In the genomic region with DNA sequence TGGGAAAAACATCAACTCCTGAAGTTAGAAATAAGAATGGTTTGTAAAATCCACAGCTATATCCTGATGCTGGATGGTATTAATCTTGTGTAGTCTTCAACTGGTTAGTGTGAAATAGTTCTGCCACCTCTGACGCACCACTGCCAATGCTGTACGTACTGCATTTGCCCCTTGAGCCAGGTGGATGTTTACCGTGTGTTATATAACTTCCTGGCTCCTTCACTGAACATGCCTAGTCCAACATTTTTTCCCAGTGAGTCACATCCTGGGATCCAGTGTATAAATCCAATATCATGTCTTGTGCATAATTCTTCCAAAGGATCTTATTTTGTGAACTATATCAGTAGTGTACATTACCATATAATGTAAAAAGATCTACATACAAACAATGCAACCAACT, we compare ENCODE assay signal across 19 cellular contexts. TPM values are rescaled to one million over a fixed set of nuclear protein-coding genes. Genes with fewer than 3 reads are reported as not detected.
DNase-seq lines count a peak whose midpoint lies in the region; ATAC-seq, FAIRE-seq and TF ChIP-seq lines count a peak whose summit lies in the region.
"Not testable (repeated sequence)": the region's sequence is repeated elsewhere in the genome, so short reads cannot be mapped to it uniquely, and the experiment has no call there.
"Had no signal": no experiment of that assay in that cellular context is flagged by ENCODE, and none has a peak within 500 bp of the region (broad histone marks: within the 10 kb centered on the region; RNA-seq: fewer than 3 reads in every experiment).

No MANE protein-coding gene starts in this region.

- not testable (repeated sequence) for H3K79me2 ChIP-seq in keratinocyte (ENCODE audit: control insufficient read depth, insufficient read depth, low read length)

- not testable (repeated sequence) for H3K9me3 ChIP-seq in keratinocyte (ENCODE audit: control insufficient read depth, low read depth, low read length)

- FAIRE-seq in keratinocyte (lab: Jason Lieb, UNC), result peak; percentile 83

- not testable (repeated sequence) for TF ChIP-seq CTCF in epithelial cell of esophagus (IDR thresholded peaks at IDR 0.05; ENCODE audit: insufficient read depth, low read depth, low read length, missing control alignments); keratinocyte (optimal IDR thresholded peaks at IDR 0.05 in 1 of 3, IDR thresholded peaks at IDR 0.05 in 1 of 3, conservative IDR thresholded peaks at IDR 0.05 in 1 of 3; ENCODE audit: extremely low read depth in 1 of 3, insufficient read depth in 2 of 3, low read length in 3 of 3); osteocyte (IDR thresholded peaks at IDR 0.05)

- not testable (repeated sequence) for H3K4me3 ChIP-seq in epithelial cell of esophagus (ENCODE audit: low read length); keratinocyte (ENCODE audit: control insufficient read depth in 2 of 3, extremely low read depth in 1 of 3, insufficient read depth in 2 of 3, low read depth in 1 of 3, low read length in 3 of 3)

- not testable (repeated sequence) for H3K4me2 ChIP-seq in keratinocyte (ENCODE audit: control insufficient read depth, extremely low read depth, insufficient read depth, low read depth, low read length)

- H3K36me3 Mint-ChIP-seq in activated naive CD8-positive, alpha-beta T cell treated with anti-CD3 and anti-CD28 coated beads, Interleukin-2, amount 50 U/mL, for 24 hours (ENCODE audit: low read depth), result peaks cover 45% of the 10 kb centered on the region
- H3K36me3 Mint-ChIP-seq in osteocyte (ENCODE audit: unreplicated experiment), result peaks cover 30% of the 10 kb centered on the region

- not testable (repeated sequence) for H3K9ac ChIP-seq in keratinocyte (ENCODE audit: control insufficient read depth, extremely low read depth, insufficient read depth, low read length)

- not testable (repeated sequence) for H4K20me1 ChIP-seq in keratinocyte (ENCODE audit: control insufficient read depth, extremely low read depth, insufficient read depth, low read length)

- H3K27me3 Mint-ChIP-seq in activated naive CD8-positive, alpha-beta T cell treated with anti-CD3 and anti-CD28 coated beads, Interleukin-2, amount 50 U/mL, for 24 hours; osteocyte (ENCODE audit: unreplicated experiment): not testable (repeated sequence)

- not testable (repeated sequence) for H3K27me3 ChIP-seq in keratinocyte (ENCODE audit: control insufficient read depth, extremely low read depth, insufficient read depth, low read length)

- not testable (repeated sequence) for H2AFZ ChIP-seq in keratinocyte (ENCODE audit: control insufficient read depth, low read length)

- peaks cover 20% of the 10 kb centered on the region for H3K4me1 ChIP-seq in keratinocyte (ENCODE audit: control insufficient read depth, extremely low read depth, insufficient read depth, low read length)

- not testable (repeated sequence) for H3K9me3 Mint-ChIP-seq in activated naive CD8-positive, alpha-beta T cell treated with anti-CD3 and anti-CD28 coated beads, Interleukin-2, amount 50 U/mL, for 24 hours; osteocyte (ENCODE audit: unreplicated experiment)

- DNase-seq in DMS53 (lab: John Stamatoyannopoulos, UW) (peak; percentile 90), HT1080 (ENCODE audit: low read depth) (peak; percentile 56), RPMI7951 (ENCODE audit: low read depth) (peak; percentile 51), epithelial cell of esophagus (ENCODE audit: low read depth) (peak; percentile 82)
- DNase-seq in activated naive CD8-positive, alpha-beta T cell treated with anti-CD3 and anti-CD28 coated beads, Interleukin-2, amount 50 U/mL, for 24 hours; keratinocyte (ENCODE audit: low read depth, low spot score); osteocyte (ENCODE audit: extremely low spot score, unreplicated experiment): not testable (repeated sequence)

- peaks cover 20 to 30% of the 10 kb centered on the region in 2 experiments for H3K36me3 ChIP-seq in keratinocyte (ENCODE audit: control insufficient read depth in 2 of 2, extremely low read depth in 1 of 2, insufficient read depth in 2 of 2, low read length in 2 of 2)

- peak overlapping the region; percentile 11 for H3K27ac Mint-ChIP-seq in activated naive CD8-positive, alpha-beta T cell treated with anti-CD3 and anti-CD28 coated beads, Interleukin-2, amount 50 U/mL, for 24 hours
- peak overlapping the region; percentile 60 for H3K27ac Mint-ChIP-seq in osteocyte (ENCODE audit: unreplicated experiment)

- H3K9me1 ChIP-seq in keratinocyte (ENCODE audit: control insufficient read depth, extremely low read depth, insufficient read depth, low read length), result not testable (repeated sequence)

- H3K27ac ChIP-seq in keratinocyte (ENCODE audit: control insufficient read depth, insufficient read depth, low read length), result peak overlapping the region; percentile 31

- not testable (repeated sequence) for ATAC-seq in activated naive CD8-positive, alpha-beta T cell treated with anti-CD3 and anti-CD28 coated beads, Interleukin-2, amount 50 U/mL, for 24 hours

- H3K4me1 Mint-ChIP-seq in activated naive CD8-positive, alpha-beta T cell treated with anti-CD3 and anti-CD28 coated beads, Interleukin-2, amount 50 U/mL, for 24 hours, result peaks cover 18% of the 10 kb centered on the region
- H3K4me1 Mint-ChIP-seq in osteocyte (ENCODE audit: unreplicated experiment), result peaks cover 19% of the 10 kb centered on the region

- not testable (repeated sequence) for H3K4me3 Mint-ChIP-seq in activated naive CD8-positive, alpha-beta T cell treated with anti-CD3 and anti-CD28 coated beads, Interleukin-2, amount 50 U/mL, for 24 hours; osteocyte (ENCODE audit: unreplicated experiment)

- dilution Hi-C loops in keratinocyte (cut with MboI; ENCODE audit: extremely low pct_ligation_motif_present, low sequenced_read_pairs), result not testable (repeated sequence)

RNA-seq across cellular contexts. Expression of gene LDHC, which starts 4.7 kb away (rescaled TPM):
- total RNA-seq in HT1080 (2014; rRNA removed; shearing (Covaris generic)), result not detected in 2 replicates
- polyA plus RNA-seq in HT1080 (2015; cell fraction: cytosol; rRNA removed), result not detected in 2 replicates
- polyA plus RNA-seq in HT1080 (2015; cell fraction: nucleus; rRNA removed), result not detected in 2 replicates
- 0.29 TPM in 1 of 2 replicates, not detected in the other for total RNA-seq in RPMI7951 (2014; rRNA removed; shearing (Covaris generic))
- polyA plus RNA-seq in keratinocyte, result 0.10 TPM in 1 of 3 replicates, not detected in the others
- 0.17 TPM for polyA plus RNA-seq in keratinocyte (2011; ENCODE audit: low read depth)
- polyA plus RNA-seq in keratinocyte (2011; cell fraction: cytosol; rRNA removed), result 0.11 TPM in 1 of 2 replicates, not detected in the other
- polyA plus RNA-seq in keratinocyte (2011; cell fraction: nucleus; rRNA removed), result not detected in 2 replicates
- polyA plus RNA-seq in keratinocyte (2012; ENCODE audit: low replicate concordance), result 0.44 TPM in 1 of 2 replicates, not detected in the other
- polyA minus RNA-seq in keratinocyte, result not detected in 3 replicates
- polyA minus RNA-seq in keratinocyte (2011; cell fraction: cytosol; rRNA and poly(A)+ RNA removed), result not detected
- not detected in 2 replicates for polyA minus RNA-seq in keratinocyte (2011; cell fraction: nucleus; rRNA and poly(A)+ RNA removed)
- total RNA-seq in osteocyte, result not detected in 2 replicates
- total RNA-seq: activated CD4-positive, alpha-beta T cell treated with anti-CD3 and anti-CD28 coated beads, Interleukin-2, amount 10 ng/mL, durations not matched to agents 24 days and 14 days; activated naive CD4-positive, alpha-beta T cell treated with anti-CD3 and anti-CD28 coated beads, Interleukin-2, amount 50 U/mL, for 72 hours; activated T-helper 1 cell treated with anti-CD3 and anti-CD28 coated beads, Interleukin-12 subunit alpha, Interleukin-12 subunit beta, Interleukin-2, Interleukin-4 antibody, amounts not matched to agents 30 ng/mL and 10 ng/mL and 1 ng/mL, durations not matched to agents 14 hours and 24 hours and 36 hours; fibroblast of lung; left ventricle myocardium superior; mononuclear cell; SJCRH30; T-helper 17 cell; thoracic aorta had no signal

RNA-seq across cellular contexts. Expression of gene LDHA, which starts 13.0 kb away (rescaled TPM):
- 713 and 1,482 TPM in 2 replicates for total RNA-seq in HT1080 (2014; rRNA removed; shearing (Covaris generic))
- polyA plus RNA-seq in HT1080 (2015; cell fraction: cytosol; rRNA removed), result 2,792 and 2,863 TPM in 2 replicates
- 3,071 and 3,542 TPM in 2 replicates for polyA plus RNA-seq in HT1080 (2015; cell fraction: nucleus; rRNA removed)
- 1,614 and 1,664 TPM in 2 replicates for total RNA-seq in RPMI7951 (2014; rRNA removed; shearing (Covaris generic))
- polyA plus RNA-seq in keratinocyte, result 1,969 to 3,668 TPM (median 2,339 TPM) in 3 replicates
- polyA plus RNA-seq in keratinocyte (2011; ENCODE audit: low read depth), result 2,639 TPM
- polyA plus RNA-seq in keratinocyte (2011; cell fraction: cytosol; rRNA removed), result 2,323 and 3,371 TPM in 2 replicates
- 1,181 and 1,542 TPM in 2 replicates for polyA plus RNA-seq in keratinocyte (2011; cell fraction: nucleus; rRNA removed)
- polyA plus RNA-seq in keratinocyte (2012; ENCODE audit: low replicate concordance), result 1,656 and 1,816 TPM in 2 replicates
- polyA minus RNA-seq in keratinocyte, result 472 to 2,685 TPM (median 2,354 TPM) in 3 replicates
- polyA minus RNA-seq in keratinocyte (2011; cell fraction: cytosol; rRNA and poly(A)+ RNA removed), result 2,926 TPM
- polyA minus RNA-seq in keratinocyte (2011; cell fraction: nucleus; rRNA and poly(A)+ RNA removed), result 416 and 978 TPM in 2 replicates
- 485 and 491 TPM in 2 replicates for total RNA-seq in osteocyte

RNA-seq across cellular contexts. Expression of gene LDHAL6A, which starts 48.3 kb away (rescaled TPM):
- total RNA-seq in HT1080 (2014; rRNA removed; shearing (Covaris generic)), result not detected in 2 replicates
- polyA plus RNA-seq in HT1080 (2015; cell fraction: cytosol; rRNA removed), result not detected in 2 replicates
- not detected in 2 replicates for polyA plus RNA-seq in HT1080 (2015; cell fraction: nucleus; rRNA removed)
- total RNA-seq in RPMI7951 (2014; rRNA removed; shearing (Covaris generic)), result not detected in 2 replicates
- not detected in 3 replicates for polyA plus RNA-seq in keratinocyte
- polyA plus RNA-seq in keratinocyte (2011; ENCODE audit: low read depth), result 0.26 TPM
- not detected in 2 replicates for polyA plus RNA-seq in keratinocyte (2011; cell fraction: cytosol; rRNA removed)
- polyA plus RNA-seq in keratinocyte (2011; cell fraction: nucleus; rRNA removed), result not detected in 2 replicates
- not detected in 2 replicates for polyA plus RNA-seq in keratinocyte (2012; ENCODE audit: low replicate concordance)
- not detected in 3 replicates for polyA minus RNA-seq in keratinocyte
- polyA minus RNA-seq in keratinocyte (2011; cell fraction: cytosol; rRNA and poly(A)+ RNA removed), result not detected
- not detected in 2 replicates for polyA minus RNA-seq in keratinocyte (2011; cell fraction: nucleus; rRNA and poly(A)+ RNA removed)
- not detected in 2 replicates for total RNA-seq in osteocyte
- total RNA-seq: activated CD4-positive, alpha-beta T cell treated with anti-CD3 and anti-CD28 coated beads, Interleukin-2, amount 10 ng/mL, durations not matched to agents 24 days and 14 days; activated CD8-positive, alpha-beta memory T cell treated with anti-CD3 and anti-CD28 coated beads, Interleukin-2, amount 10 ng/mL, durations not matched to agents 7 days and 5 days; activated naive CD4-positive, alpha-beta T cell treated with anti-CD3 and anti-CD28 coated beads, Interleukin-2, amount 50 U/mL, for 72 hours; activated T-helper 1 cell treated with anti-CD3 and anti-CD28 coated beads, Interleukin-12 subunit alpha, Interleukin-12 subunit beta, Interleukin-2, Interleukin-4 antibody, amounts not matched to agents 30 ng/mL and 10 ng/mL and 1 ng/mL, durations not matched to agents 14 hours and 24 hours and 36 hours; fibroblast of lung; heart left ventricle; left ventricle myocardium superior; psoas muscle; SJCRH30; T-helper 17 cell; thoracic aorta had no signal
- polyA plus RNA-seq: fibroblast of lung, heart left ventricle had no signal
